29 cellular contexts compared by ENCODE assay signal in the genomic region with DNA sequence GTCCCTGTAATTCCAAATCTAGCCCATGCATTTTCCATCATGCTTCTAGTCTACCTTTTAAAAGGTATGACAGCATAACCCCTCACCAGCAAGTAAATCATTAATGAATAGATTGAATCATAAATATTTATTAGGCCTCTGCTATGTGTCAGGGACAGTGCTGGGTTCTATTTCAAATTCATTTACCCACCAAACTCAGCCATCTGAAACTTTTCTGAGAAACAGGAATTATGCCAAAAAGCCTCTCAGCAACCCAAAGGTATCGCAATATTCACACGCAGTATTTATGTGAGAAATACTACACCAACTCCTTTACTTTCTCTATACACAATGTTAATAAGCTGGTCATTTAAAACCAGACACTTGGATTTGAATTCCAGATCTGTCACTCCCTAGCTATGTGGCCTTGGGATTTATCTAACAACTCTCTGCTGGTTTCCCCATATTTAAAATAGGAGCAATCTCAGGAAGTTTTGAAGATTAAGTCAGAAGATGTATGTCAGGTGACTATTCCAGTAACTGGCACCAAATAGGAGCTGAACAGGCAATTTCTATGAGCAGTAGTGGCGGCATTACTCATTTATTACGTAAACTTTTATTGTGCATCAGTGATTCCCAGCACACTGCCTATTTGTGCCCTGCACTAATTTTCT.
DNase-seq lines count a peak whose midpoint lies in the region; ATAC-seq, FAIRE-seq and TF ChIP-seq lines count a peak whose summit lies in the region.
"Had no signal": no experiment of that assay in that cellular context is flagged by ENCODE, and none has a peak within 500 bp of the region (broad histone marks: within the 10 kb centered on the region; RNA-seq: fewer than 3 reads in every experiment).

No MANE protein-coding gene starts in this region.

- no peaks in the 10 kb centered on the region for H3K27me3 ChIP-seq in astrocyte (ENCODE audit: insufficient read depth, low read length)
- H3K27me3 ChIP-seq: body of pancreas, colonic mucosa, hepatocyte had no signal

- no peak for TF ChIP-seq CTCF in astrocyte (IDR thresholded peaks at IDR 0.05; ENCODE audit: insufficient read depth, low read depth, low read length)

- peaks cover 7% of the 10 kb centered on the region for H3K4me1 Mint-ChIP-seq in astrocyte (ENCODE audit: low read depth, unreplicated experiment)
- H3K4me1 Mint-ChIP-seq: naive thymus-derived CD4-positive, alpha-beta T cell had no signal

- no peaks in the 10 kb centered on the region for H3K9me3 Mint-ChIP-seq in astrocyte (ENCODE audit: unreplicated experiment)
- H3K9me3 Mint-ChIP-seq: activated T-cell treated with anti-CD3 and anti-CD28 coated beads, Interleukin-2, amount 50 U/mL, for 72 hours; endodermal cell had no signal

- DNase-seq in DMS53 (lab: John Stamatoyannopoulos, UW) (peak; percentile 29), DMS53 treated with DMSO at 0.1 percent for 48 hours (lab: John Stamatoyannopoulos, UW; ENCODE audit: unreplicated experiment) (no peak), astrocyte (ENCODE audit: low read depth) (peak; percentile 57), glomerular visceral epithelial cell (ENCODE audit: extremely low spot score) (peak; percentile 68), OCI-M1 (lab: John Stamatoyannopoulos, UW) (no peak)
- DNase-seq in activated T-cell treated with anti-CD3 and anti-CD28 coated beads, Interleukin-2, amount 50 U/mL, for 1 hour = no peak
- DNase-seq in activated CD4-positive, alpha-beta T cell treated with anti-CD3 and anti-CD28 coated beads, Interleukin-2, amount 50 U/mL, for 4 hours = no peak
- DNase-seq: activated CD4-positive, alpha-beta T cell treated with anti-CD3 and anti-CD28 coated beads for 1 hour; activated CD8-positive, alpha-beta memory T cell treated with anti-CD3 and anti-CD28 coated beads for 24 hours; activated naive CD4-positive, alpha-beta T cell treated with anti-CD3 and anti-CD28 coated beads, Interleukin-2, amount 50 U/mL, for 16 hours; activated T-cell treated with anti-CD3 and anti-CD28 coated beads, Interleukin-2, amount 50 U/mL, for 72 hours; body of pancreas; colonic mucosa; COR-L47; endodermal cell; MM.1S; naive thymus-derived CD4-positive, alpha-beta T cell; NCI-H1694; NCI-H2171 treated with DMSO at 0.1 percent for 48 hours; NCI-H526; stimulated activated CD4-positive, alpha-beta T cell treated with anti-CD3 and anti-CD28 coated beads, Interleukin-1b, Interleukin-23, amount 100 ng/mL, for 48 hours; stimulated activated naive CD8-positive, alpha-beta T cell treated with anti-CD3 and anti-CD28 coated beads, Interleukin-15, Interleukin-2, amounts not matched to agents 100 U/mL and 50 U/mL, for 24 hours; T1000; transverse colon had no signal

- H3K27ac Mint-ChIP-seq in astrocyte (ENCODE audit: unreplicated experiment) = no peak overlapping the region
- H3K27ac Mint-ChIP-seq: activated T-cell treated with anti-CD3 and anti-CD28 coated beads, Interleukin-2, amount 50 U/mL, for 72 hours; endodermal cell had no signal

- no peak overlapping the region for H3K27ac ChIP-seq in astrocyte (ENCODE audit: low read depth, low read length)
- H3K27ac ChIP-seq: 22Rv1, body of pancreas, colonic mucosa, hepatocyte, parathyroid adenoma, transverse colon had no signal

- H3K4me3 ChIP-seq in astrocyte (ENCODE audit: insufficient read depth, low read depth, low read length) = no peak overlapping the region
- H3K4me3 ChIP-seq: body of pancreas, colonic mucosa, hepatocyte, transverse colon had no signal

- H3K4me3 Mint-ChIP-seq in astrocyte (ENCODE audit: unreplicated experiment) = no peak overlapping the region
- H3K4me3 Mint-ChIP-seq: activated T-cell treated with anti-CD3 and anti-CD28 coated beads, Interleukin-2, amount 50 U/mL, for 72 hours; endodermal cell; naive thymus-derived CD4-positive, alpha-beta T cell had no signal

- no peak overlapping the region for H3K9ac ChIP-seq in astrocyte (ENCODE audit: low read length)
- H3K9ac ChIP-seq: parathyroid adenoma had no signal

- no peak overlapping the region for H3K4me2 ChIP-seq in astrocyte (ENCODE audit: low read length)
- H3K4me2 ChIP-seq: hepatocyte had no signal

- H3K36me3 Mint-ChIP-seq in astrocyte (ENCODE audit: low read depth, unreplicated experiment) = no peaks in the 10 kb centered on the region
- H3K36me3 Mint-ChIP-seq: naive thymus-derived CD4-positive, alpha-beta T cell had no signal

- no peaks in the 10 kb centered on the region for H3K9me3 ChIP-seq in astrocyte (ENCODE audit: insufficient read depth, low read depth, low read length)
- H3K9me3 ChIP-seq: body of pancreas, colonic mucosa, transverse colon had no signal

- no peak for FAIRE-seq in astrocyte (lab: Jason Lieb, UNC)
- FAIRE-seq: islet of Langerhans had no signal

- no peaks in the 10 kb centered on the region for H3K36me3 ChIP-seq in astrocyte (ENCODE audit: insufficient read depth, low read length)
- H3K36me3 ChIP-seq: colonic mucosa, transverse colon had no signal

- no peaks in the 10 kb centered on the region for H3K79me2 ChIP-seq in astrocyte (ENCODE audit: insufficient read depth, low read length)
- H3K79me2 ChIP-seq: hepatocyte, parathyroid adenoma had no signal

- no peak overlapping the region for H2AFZ ChIP-seq in astrocyte (ENCODE audit: low read depth, low read length)
- H2AFZ ChIP-seq: hepatocyte, parathyroid adenoma had no signal

- no peaks in the 10 kb centered on the region for H3K27me3 Mint-ChIP-seq in astrocyte (ENCODE audit: low read depth, unreplicated experiment)

- H3K4me1 ChIP-seq in astrocyte (ENCODE audit: insufficient read depth, low read length) = peaks cover 14% of the 10 kb centered on the region
- H3K4me1 ChIP-seq: body of pancreas, colonic mucosa, parathyroid adenoma had no signal

- no peak for ATAC-seq in GM21717 (IDR thresholded peaks at IDR 0.05; ENCODE audit: unreplicated experiment)
- ATAC-seq: activated T-cell treated with anti-CD3 and anti-CD28 coated beads, Interleukin-2, amount 50 U/mL, for 72 hours; body of pancreas; naive thymus-derived CD4-positive, alpha-beta T cell; stimulated activated naive CD8-positive, alpha-beta T cell treated with anti-CD3 and anti-CD28 coated beads, Interleukin-15, Interleukin-2, amounts not matched to agents 100 U/mL and 50 U/mL, for 24 hours had no signal

- H4K20me1 ChIP-seq in astrocyte (ENCODE audit: insufficient read depth, low read length) = no peaks in the 10 kb centered on the region

Comparison
In these comparisons a context has a peak if more than half of its experiments do, and no peak if none do; other contexts are left out.
1. DNase-seq: peak in DMS53 (single experiment), astrocyte (single experiment) and glomerular visceral epithelial cell (single experiment); none in DMS53 treated with DMSO at 0.1 percent for 48 hours (single experiment), activated T-cell treated with anti-CD3 and anti-CD28 coated beads, Interleukin-2, amount 50 U/mL, for 1 hour (single experiment), activated CD4-positive, alpha-beta T cell treated with anti-CD3 and anti-CD28 coated beads, Interleukin-2, amount 50 U/mL, for 4 hours (0 of 2) and OCI-M1 (single experiment).